In genomic region chr1:11272544-11272841, GRCh38 we compare ENCODE assay signal across 2 cellular contexts.
TF ChIP-seq lines count a peak whose summit lies in the region.

No MANE protein-coding gene starts in this region.

TF ChIP-seq in HepG2, 621 proteins besides CTCF, POLR2A, EP300 and RAD21:
- TF ChIP-seq NCOA2 (CRISPR knock-in tag; IDR thresholded peaks at IDR 0.05), result no peak
- no peak for TF ChIP-seq ZFX (CRISPR knock-in tag; IDR thresholded peaks at IDR 0.05; ENCODE audit: low read depth)
- TF ChIP-seq GABPB1 (CRISPR knock-in tag; IDR thresholded peaks at IDR 0.05), result no peak
- TF ChIP-seq ZNF451 (CRISPR knock-in tag; IDR thresholded peaks at IDR 0.05), result no peak
- TF ChIP-seq ZBTB14 (CRISPR knock-in tag; IDR thresholded peaks at IDR 0.05), result no peak
- no peak for TF ChIP-seq ATM (IDR thresholded peaks at IDR 0.05; ENCODE audit: borderline replicate concordance)
- no peak for TF ChIP-seq CREB1 (IDR thresholded peaks at IDR 0.05)
- 0 out of 2 replicates have a peak, but pooled peaks have one; percentile 5 for TF ChIP-seq CREB1 (CRISPR knock-in tag; IDR thresholded peaks at IDR 0.05)
- TF ChIP-seq ZNF280B (CRISPR knock-in tag; IDR thresholded peaks at IDR 0.05; ENCODE audit: borderline replicate concordance), result no peak
- peak; percentile 99 for TF ChIP-seq ZKSCAN8 (CRISPR knock-in tag; IDR thresholded peaks at IDR 0.05; ENCODE audit: borderline replicate concordance)
- no peak for TF ChIP-seq ZSCAN22 (CRISPR knock-in tag; IDR thresholded peaks at IDR 0.05)

TF ChIP-seq in GM12878, 131 proteins besides CTCF, POLR2A, EP300 and RAD21:
- TF ChIP-seq PKNOX1 (IDR thresholded peaks at IDR 0.05) (no peak), ZNF24 (IDR thresholded peaks at IDR 0.05) (no peak), SREBF1 (IDR thresholded peaks at IDR 0.05; ENCODE audit: low read length) (no peak), BHLHE40 (IDR thresholded peaks at IDR 0.05; ENCODE audit: borderline replicate concordance in 1 of 2, low read depth in 2 of 2, low read length in 1 of 2) (no peak), HDAC6 (IDR thresholded peaks at IDR 0.05; ENCODE audit: unreplicated experiment) (no peak), SMARCA5 (IDR thresholded peaks at IDR 0.05) (0 out of 2 replicates have a peak, but pooled peaks have one; percentile 19), NRF1 (conservative IDR thresholded peaks at IDR 0.05; ENCODE audit: low read depth, low read length) (no peak), LARP7 (IDR thresholded peaks at IDR 0.05) (0 out of 2 replicates have a peak, but pooled peaks have one; percentile 29)
